Comparison of ENCODE assay signal across 8 cellular contexts in genomic region chrX:11770320-11770719, GRCh38. TPM values are rescaled to one million over a fixed set of nuclear protein-coding genes. Genes with fewer than 3 reads are reported as not detected.
DNase-seq lines count a peak whose midpoint lies in the region; ATAC-seq and TF ChIP-seq lines count a peak whose summit lies in the region.

No MANE protein-coding gene starts in this region.

- H3K9me2 ChIP-seq in MM.1S (replicated peaks; ENCODE audit: insufficient read depth, low read length), result no peaks in the 10 kb centered on the region

- H3K4me3 Mint-ChIP-seq in MCF 10A (ENCODE audit: unreplicated experiment), result no peak overlapping the region

- H3K36me3 ChIP-seq in MM.1S (replicated peaks; ENCODE audit: insufficient read depth, low read length), result no peaks in the 10 kb centered on the region

- H3K4me3 ChIP-seq in MM.1S (ENCODE audit: low read length), result no peak overlapping the region

- no peak overlapping the region for H3K27ac ChIP-seq in MM.1S (ENCODE audit: low read length)
- no peak overlapping the region for H3K27ac ChIP-seq in substantia nigra (ENCODE audit: low read depth, low read length, poor library complexity, severe bottlenecking)

- no peaks in the 10 kb centered on the region for H3K27me3 ChIP-seq in MM.1S (replicated peaks; ENCODE audit: insufficient read depth, low read length)

- H3K27ac Mint-ChIP-seq in MCF 10A (ENCODE audit: low read depth, unreplicated experiment), result no peak overlapping the region

- peak; percentile 49 for DNase-seq in NCI-H1105 treated with DMSO at 0.1 percent for 48 hours (lab: John Stamatoyannopoulos, UW)
- DNase-seq in NCI-H1105 (lab: John Stamatoyannopoulos, UW), result no peak
- peak; percentile 63 for DNase-seq in MM.1S
- DNase-seq in SKM-1 treated with dmso at 0.1 percent for 144 hours (lab: John Stamatoyannopoulos, UW; ENCODE audit: unreplicated experiment), result peak; percentile 20
- DNase-seq in MCF 10A (ENCODE audit: unreplicated experiment), result peak; percentile 72
- DNase-seq in kidney glomerular epithelial cell (lab: John Stamatoyannopoulos, UW), result peak; percentile 14
- peak in 28 of 49 donors; percentile 0 to 19 (median 4) for DNase-seq in substantia nigra (lab: John Stamatoyannopoulos, UW)

- H3F3A ChIP-seq in MM.1S (ENCODE audit: insufficient read depth, low read length), result 0 out of 2 replicates have a peak, but pooled peaks cover 5% of the 10 kb centered on the region

- H3K79me2 ChIP-seq in MM.1S (ENCODE audit: low read length), result no peaks in the 10 kb centered on the region

- H4K20me1 ChIP-seq in MM.1S (ENCODE audit: insufficient read depth, low read length), result no peaks in the 10 kb centered on the region

- H3K9ac ChIP-seq in MM.1S (ENCODE audit: low read length), result peak overlapping the region; percentile 39; the same call in 1 of the 2 replicates

- CTCF ChIA-PET in MCF 10A (lab: Yijun Ruan, JAX), result interaction anchor here (0.6 to 3.3 kb wide), 16 partner anchors 8 to 1023 kb away, joined by 3 to 29 read pairs (median 4); partner anchors contain the start of gene MSL3

- H3K4me2 ChIP-seq in MM.1S (ENCODE audit: low read depth, low read length), result peak overlapping the region; percentile 28; the same call in 1 of the 2 replicates

- H2AFZ ChIP-seq in MM.1S (ENCODE audit: low read length), result no peak overlapping the region

- intact Hi-C loops in MCF 10A (cut with micrococcal nuclease), result loop anchor here (1.0 to 5.0 kb wide), 4 partner anchors 46 to 626 kb away; no protein-coding TSS in a partner anchor

- H3K9me3 ChIP-seq in MM.1S (replicated peaks; ENCODE audit: insufficient read depth, low read length), result no peaks in the 10 kb centered on the region

- H3K4me1 Mint-ChIP-seq in MCF 10A (ENCODE audit: insufficient read depth, unreplicated experiment), result peaks cover 6% of the 10 kb centered on the region

- POLR2A ChIA-PET in MCF 10A (lab: Yijun Ruan, JAX), result interaction anchor here (0.8 to 1.4 kb wide), 2 partner anchors 11 to 931 kb away, joined by 3 read pairs; no protein-coding TSS in a partner anchor

- H3K9me3 Mint-ChIP-seq in MCF 10A (ENCODE audit: unreplicated experiment), result no peaks in the 10 kb centered on the region

- H3K36me3 Mint-ChIP-seq in MCF 10A (ENCODE audit: insufficient read depth, unreplicated experiment), result peaks cover 29% of the 10 kb centered on the region

- peaks cover 11% of the 10 kb centered on the region for H3K27me3 Mint-ChIP-seq in MCF 10A (ENCODE audit: insufficient read depth, unreplicated experiment)

- TF ChIP-seq CTCF in MM.1S (IDR thresholded peaks at IDR 0.05; ENCODE audit: low read length), result peak; percentile 74
- peak; percentile 74 for TF ChIP-seq CTCF in MCF 10A (IDR thresholded peaks at IDR 0.05; ENCODE audit: unreplicated experiment)

- BruUV-seq in MCF 10A (replicated peaks; lab: Mats Ljungman, UMichigan), result no TSS peak

- ATAC-seq in GM21825 (IDR thresholded peaks at IDR 0.05; ENCODE audit: unreplicated experiment), result peak; percentile 62

- peaks cover 4% of the 10 kb centered on the region; the same call in 1 of the 2 replicates for H3K4me1 ChIP-seq in MM.1S (ENCODE audit: low read length)

RNA-seq across cellular contexts. Expression of gene MSL3, which starts 12.3 kb away (rescaled TPM):
- total RNA-seq in MCF 10A (2022), result 27.1 and 27.6 TPM in 2 replicates
